ENCODE assay signal across 32 cellular contexts in genomic region chr14:94043756-94044475, GRCh38. TPM values are rescaled to one million over a fixed set of nuclear protein-coding genes. Genes with fewer than 3 reads are reported as not detected.
A peak's percentile ranks its signal among the peaks of the same experiment; 100 is the strongest.
DNase-seq lines count a peak whose midpoint lies in the region; ATAC-seq lines count a peak whose summit lies in the region.
"Had no signal": no experiment of that assay in that cellular context is flagged by ENCODE, and none has a peak within 500 bp of the region (broad histone marks: within the 10 kb centered on the region; RNA-seq: fewer than 3 reads in every experiment).

No MANE protein-coding gene starts in this region.

- peaks cover 0 to 3% (median 0%) of the 10 kb centered on the region in 11 donors for H3K9me3 Mint-ChIP-seq in naive thymus-derived CD4-positive, alpha-beta T cell
- no peaks in the 10 kb centered on the region for H3K9me3 Mint-ChIP-seq in stimulated activated naive B cell treated with anti-CD40 and anti-IgM and Interleukin-4, amounts not matched to agents 10 μg/mL and 1 μg/mL and 100 μg/mL, for 72 hours
- H3K9me3 Mint-ChIP-seq: activated naive CD4-positive, alpha-beta T cell treated with anti-CD3 and anti-CD28 coated beads, Interleukin-2, amount 10 ng/mL, durations not matched to agents 7 days and 5 days; GM23338; neural progenitor cell had no signal

- no peaks in the 10 kb centered on the region for H3K4me1 ChIP-seq in naive thymus-derived CD4-positive, alpha-beta T cell (ENCODE audit: control insufficient read depth in 2 of 2, insufficient read depth in 2 of 2, low read length in 2 of 2)
- H3K4me1 ChIP-seq: A549, breast epithelium, neural progenitor cell, parathyroid adenoma had no signal

- peak; percentile 49 for DNase-seq in activated effector memory CD4-positive, alpha-beta T cell treated with anti-CD3 and anti-CD28 coated beads, Interleukin-2, amount 50 U/mL, for 16 hours
- DNase-seq in activated effector memory CD4-positive, alpha-beta T cell treated with Interleukin-2 at 50 U/mL for 16 hours: no peak
- DNase-seq in T-helper 17 cell: no peak
- no peak for DNase-seq in naive thymus-derived CD4-positive, alpha-beta T cell
- DNase-seq in stimulated activated naive B cell treated with anti-CD40 and anti-IgM and Interleukin-4, amounts not matched to agents 10 μg/mL and 1 μg/mL and 100 μg/mL, for 72 hours: no peak
- no peak for DNase-seq in NCI-H1694 treated with DMSO at 0.1 percent for 48 hours (lab: John Stamatoyannopoulos, UW)
- DNase-seq: activated CD4-positive, alpha-beta T cell treated with anti-CD3 and anti-CD28 coated beads for 36 hours; activated naive CD4-positive, alpha-beta T cell treated with anti-CD3 and anti-CD28 coated beads, Interleukin-2, amount 10 ng/mL, durations not matched to agents 7 days and 5 days; AML-193; DMS 273 treated with DMSO at 0.1 percent for 48 hours; KG1; NCI-H1105; NCI-H2081; NCI-H2227 treated with DMSO at 0.1 percent for 48 hours; NCI-H526 treated with DMSO at 0.1 percent for 48 hours; stimulated activated CD8-positive, alpha-beta memory T cell treated with anti-CD3 and anti-CD28 coated beads, Interleukin-4, amount 100 ng/mL, for 48 hours; T-helper 9 cell had no signal

- H3K9me3 ChIP-seq in T-helper 17 cell (ENCODE audit: control insufficient read depth, low read length, poor library complexity, severe bottlenecking): no peaks in the 10 kb centered on the region
- H3K9me3 ChIP-seq in naive thymus-derived CD4-positive, alpha-beta T cell (ENCODE audit: control insufficient read depth in 2 of 3, low read length in 3 of 3): no peaks in the 10 kb centered on the region
- H3K9me3 ChIP-seq: A549, breast epithelium, gastroesophageal sphincter, right atrium auricular region, tibial artery had no signal

- no peak overlapping the region for H3K4me3 ChIP-seq in naive thymus-derived CD4-positive, alpha-beta T cell (ENCODE audit: low read length)
- H3K4me3 ChIP-seq: A549, breast epithelium, gastroesophageal sphincter, GM23338, hepatocyte, neural progenitor cell, right atrium auricular region, tibial artery had no signal

- H3K27ac ChIP-seq in naive thymus-derived CD4-positive, alpha-beta T cell (ENCODE audit: low read depth, low read length): no peak overlapping the region
- H3K27ac ChIP-seq: A549, breast epithelium, gastroesophageal sphincter, hepatocyte, neural progenitor cell, parathyroid adenoma, right atrium auricular region, tibial artery had no signal

- CTCF ChIA-PET in naive thymus-derived CD4-positive, alpha-beta T cell (lab: Charles Lee): interaction anchor here (1.0 kb wide), 1 partner anchor 9 kb away, joined by 3 read pairs; no protein-coding TSS in a partner anchor

- H3K4me1 Mint-ChIP-seq in T-helper 17 cell: peaks cover 18% of the 10 kb centered on the region
- H3K4me1 Mint-ChIP-seq in naive thymus-derived CD4-positive, alpha-beta T cell: peaks cover 0 to 4% (median 0%) of the 10 kb centered on the region in 7 donors
- H3K4me1 Mint-ChIP-seq in stimulated activated naive B cell treated with anti-CD40 and anti-IgM and Interleukin-4, amounts not matched to agents 10 μg/mL and 1 μg/mL and 100 μg/mL, for 72 hours: no peaks in the 10 kb centered on the region
- H3K4me1 Mint-ChIP-seq: activated CD4-positive, alpha-beta T cell treated with anti-CD3 and anti-CD28 coated beads for 36 hours; activated naive CD4-positive, alpha-beta T cell treated with anti-CD3 and anti-CD28 coated beads, Interleukin-2, amount 10 ng/mL, durations not matched to agents 7 days and 5 days had no signal

- no peaks in the 10 kb centered on the region for H3K27me3 Mint-ChIP-seq in T-helper 17 cell
- H3K27me3 Mint-ChIP-seq in naive thymus-derived CD4-positive, alpha-beta T cell: no peaks in the 10 kb centered on the region
- H3K27me3 Mint-ChIP-seq in stimulated activated naive B cell treated with anti-CD40 and anti-IgM and Interleukin-4, amounts not matched to agents 10 μg/mL and 1 μg/mL and 100 μg/mL, for 72 hours: no peaks in the 10 kb centered on the region
- H3K27me3 Mint-ChIP-seq: activated CD4-positive, alpha-beta T cell treated with anti-CD3 and anti-CD28 coated beads for 36 hours; activated naive CD4-positive, alpha-beta T cell treated with anti-CD3 and anti-CD28 coated beads, Interleukin-2, amount 10 ng/mL, durations not matched to agents 7 days and 5 days had no signal

- intact Hi-C loops in naive thymus-derived CD4-positive, alpha-beta T cell (cut with micrococcal nuclease): no loop called here

- peaks cover 4% of the 10 kb centered on the region for H3K36me3 Mint-ChIP-seq in T-helper 17 cell (ENCODE audit: low read depth)
- H3K36me3 Mint-ChIP-seq in naive thymus-derived CD4-positive, alpha-beta T cell: peaks cover 0 to 18% (median 7%) of the 10 kb centered on the region in 5 donors
- peaks cover 26 to 27% of the 10 kb centered on the region in 2 donors for H3K36me3 Mint-ChIP-seq in stimulated activated naive B cell treated with anti-CD40 and anti-IgM and Interleukin-4, amounts not matched to agents 10 μg/mL and 1 μg/mL and 100 μg/mL, for 72 hours

- POLR2A ChIA-PET in naive thymus-derived CD4-positive, alpha-beta T cell (lab: Charles Lee): no interaction called here

- peak overlapping the region; percentile 86 for H3K27ac Mint-ChIP-seq in T-helper 17 cell
- H3K27ac Mint-ChIP-seq in naive thymus-derived CD4-positive, alpha-beta T cell: peak overlapping the region in 6 of 9 donors; percentile 13 to 78 (median 42)
- H3K27ac Mint-ChIP-seq in stimulated activated naive B cell treated with anti-CD40 and anti-IgM and Interleukin-4, amounts not matched to agents 10 μg/mL and 1 μg/mL and 100 μg/mL, for 72 hours: peak overlapping the region; percentile 44
- H3K27ac Mint-ChIP-seq: activated CD4-positive, alpha-beta T cell treated with anti-CD3 and anti-CD28 coated beads for 36 hours; activated naive CD4-positive, alpha-beta T cell treated with anti-CD3 and anti-CD28 coated beads, Interleukin-2, amount 10 ng/mL, durations not matched to agents 7 days and 5 days; GM23338; neural progenitor cell had no signal

- ATAC-seq in T-helper 17 cell (peak; percentile 8), HG02798 (IDR thresholded peaks at IDR 0.05; ENCODE audit: poor library complexity, unreplicated experiment) (no peak), HG03045 (IDR thresholded peaks at IDR 0.05; ENCODE audit: unreplicated experiment) (no peak)
- peak; percentile 10 for ATAC-seq in naive thymus-derived CD4-positive, alpha-beta T cell
- no peak for ATAC-seq in stimulated activated naive B cell treated with anti-CD40 and anti-IgM and Interleukin-4, amounts not matched to agents 10 μg/mL and 1 μg/mL and 100 μg/mL, for 72 hours (replicated peaks)
- ATAC-seq: activated CD4-positive, alpha-beta T cell treated with anti-CD3 and anti-CD28 coated beads for 36 hours; gastroesophageal sphincter; GM23338 had no signal

- H3K27me3 ChIP-seq in naive thymus-derived CD4-positive, alpha-beta T cell (ENCODE audit: control insufficient read depth in 2 of 2, insufficient read depth in 2 of 2, low read length in 2 of 2): no peaks in the 10 kb centered on the region
- H3K27me3 ChIP-seq: breast epithelium, gastroesophageal sphincter, hepatocyte, neural progenitor cell, right atrium auricular region, tibial artery had no signal

- peak overlapping the region; percentile 75 for H3K4me3 Mint-ChIP-seq in T-helper 17 cell
- no peak overlapping the region for H3K4me3 Mint-ChIP-seq in naive thymus-derived CD4-positive, alpha-beta T cell
- peak overlapping the region in 1 of 2 donors; percentile 5 for H3K4me3 Mint-ChIP-seq in stimulated activated naive B cell treated with anti-CD40 and anti-IgM and Interleukin-4, amounts not matched to agents 10 μg/mL and 1 μg/mL and 100 μg/mL, for 72 hours
- H3K4me3 Mint-ChIP-seq: activated CD4-positive, alpha-beta T cell treated with anti-CD3 and anti-CD28 coated beads for 36 hours; activated naive CD4-positive, alpha-beta T cell treated with anti-CD3 and anti-CD28 coated beads, Interleukin-2, amount 10 ng/mL, durations not matched to agents 7 days and 5 days; GM23338 had no signal

- H3K36me3 ChIP-seq in naive thymus-derived CD4-positive, alpha-beta T cell (ENCODE audit: control insufficient read depth in 2 of 3, insufficient read depth in 3 of 3, low read length in 3 of 3): peaks cover 0 to 44% (median 9%) of the 10 kb centered on the region in 3 experiments
- H3K36me3 ChIP-seq: neural progenitor cell had no signal

RNA-seq across cellular contexts. Expression of gene OTUB2, which starts 17.8 kb away (rescaled TPM):
- total RNA-seq in T-helper 17 cell: under 1 TPM; 0.12 to 0.37 TPM
- total RNA-seq in naive thymus-derived CD4-positive, alpha-beta T cell: 1 to 10 TPM in 1 of 5 experiments, under 1 TPM in 3, not detected in 1; 0.11 to 2.5 (median 0.63) TPM
- under 1 TPM; 0.35 to 0.56 TPM for polyA plus RNA-seq in naive thymus-derived CD4-positive, alpha-beta T cell

RNA-seq across cellular contexts. Expression of gene DDX24, which starts 37.1 kb away (rescaled TPM):
- 100 to 1,000 TPM; 478 to 531 TPM for total RNA-seq in T-helper 17 cell
- total RNA-seq in naive thymus-derived CD4-positive, alpha-beta T cell: 100 to 1,000 TPM; 214 to 438 (median 333) TPM
- 100 to 1,000 TPM; 190 to 306 TPM for polyA plus RNA-seq in naive thymus-derived CD4-positive, alpha-beta T cell

RNA-seq across cellular contexts. Expression of gene IFI27L1, which starts 37.2 kb away (rescaled TPM):
- total RNA-seq in T-helper 17 cell: 10 to 100 TPM in 1 of 2 donors, 1 to 10 TPM in 1; 9.3 to 12.1 TPM
- total RNA-seq in naive thymus-derived CD4-positive, alpha-beta T cell: 10 to 100 TPM in 2 of 5 experiments, 1 to 10 TPM in 3; 6.3 to 31.8 (median 8.2) TPM
- 1 to 10 TPM; 7.6 to 8.5 TPM for polyA plus RNA-seq in naive thymus-derived CD4-positive, alpha-beta T cell

RNA-seq across cellular contexts. Expression of gene CCDC197, which starts 46.8 kb away (rescaled TPM):
- not detected for total RNA-seq in T-helper 17 cell
- not detected for total RNA-seq in naive thymus-derived CD4-positive, alpha-beta T cell
- polyA plus RNA-seq in naive thymus-derived CD4-positive, alpha-beta T cell: not detected
- total RNA-seq: breast epithelium, endothelial cell of umbilical vein, gastroesophageal sphincter, GM23338, hepatocyte, HT1080, lung microvascular endothelial cell, MCF 10A, right atrium auricular region had no signal
- polyA plus RNA-seq: A549, endothelial cell of umbilical vein, GM23338, hepatocyte had no signal

Comparison
In these comparisons a context has a peak if more than half of its experiments do, and no peak if none do; other contexts are left out.
1. ATAC-seq: peak in T-helper 17 cell (single experiment) and naive thymus-derived CD4-positive, alpha-beta T cell (single experiment); none in stimulated activated naive B cell treated with anti-CD40 and anti-IgM and Interleukin-4, amounts not matched to agents 10 μg/mL and 1 μg/mL and 100 μg/mL, for 72 hours (0 of 2), HG02798 (single experiment) and HG03045 (single experiment).
2. Peak in every context shown above with its lines, with median percentiles within 50 percentile points of each other: H3K27ac Mint-ChIP-seq.